1 cellular context compared by ENCODE assay signal in genomic region chr22:43110444-43110926, GRCh38.
TF ChIP-seq lines count a peak whose summit lies in the region.

Gene BIK, plus strand, starts transcription at chr22:43110750. Its CDS starts 13,273 bp downstream, at chr22:43124023.

TF ChIP-seq in K562, 482 proteins besides CTCF, POLR2A, EP300 and RAD21 (continued from another document and continues in another):
- TF ChIP-seq ZNF518B (CRISPR knock-in tag; IDR thresholded peaks at IDR 0.05) (no peak), ADNP (tag; IDR thresholded peaks at IDR 0.05) (no peak), PML (IDR thresholded peaks at IDR 0.05; ENCODE audit: low read length) (no peak), MNT (conservative IDR thresholded peaks at IDR 0.05) (0 out of 4 replicates have a peak, but pooled peaks of 1 of the 2 experiments have one; percentile 5), KDM1A (IDR thresholded peaks at IDR 0.05) (no peak), USF2 (CRISPR knock-in tag; IDR thresholded peaks at IDR 0.05) (no peak), SMAD3 (CRISPR knock-in tag; conservative IDR thresholded peaks at IDR 0.05) (no peak), CSDE1 (IDR thresholded peaks at IDR 0.05) (no peak), MAX (CRISPR knock-in tag; IDR thresholded peaks at IDR 0.05) (no peak), POLR2G (IDR thresholded peaks at IDR 0.05; ENCODE audit: low read depth, low read length) (0 out of 2 replicates have a peak, but pooled peaks have one; percentile 44), SREBF2 (CRISPR knock-in tag; IDR thresholded peaks at IDR 0.05) (no peak), FOXP1 (CRISPR knock-in tag; IDR thresholded peaks at IDR 0.05) (0 out of 2 replicates have a peak, but pooled peaks have one; percentile 32), HOMEZ (CRISPR knock-in tag; IDR thresholded peaks at IDR 0.05) (no peak), RFX5 (IDR thresholded peaks at IDR 0.05; ENCODE audit: low read depth, low read length) (no peak), FIP1L1 (IDR thresholded peaks at IDR 0.05; ENCODE audit: low read depth, low read length, poor library complexity, severe bottlenecking) (no peak), ZNF398 (CRISPR knock-in tag; IDR thresholded peaks at IDR 0.05) (no peak), ZNF23 (CRISPR knock-in tag; IDR thresholded peaks at IDR 0.05) (no peak), TEAD2 (tag; IDR thresholded peaks at IDR 0.05) (no peak), NFATC3 (IDR thresholded peaks at IDR 0.05) (no peak), KLF1 (tag; IDR thresholded peaks at IDR 0.05) (no peak), PHF8 (IDR thresholded peaks at IDR 0.05; ENCODE audit: borderline replicate concordance, low read length) (peak; percentile 30; the same call in 1 of the 2 replicates), ZBTB5 (IDR thresholded peaks at IDR 0.05) (no peak), HSF4 (CRISPR knock-in tag; IDR thresholded peaks at IDR 0.05; ENCODE audit: borderline replicate concordance) (no peak), ZNF280A (IDR thresholded peaks at IDR 0.05; ENCODE audit: low read depth, partially characterized antibody) (no peak), BHLHE40 (IDR thresholded peaks at IDR 0.05; ENCODE audit: low read length) (peak; percentile 57), CREB5 (CRISPR knock-in tag; IDR thresholded peaks at IDR 0.05) (no peak), NFE2 (IDR thresholded peaks at IDR 0.05; ENCODE audit: low read depth) (no peak), CEBPB (tag; IDR thresholded peaks at IDR 0.05) (no peak), ZBTB40 (IDR thresholded peaks at IDR 0.05) (no peak), ZBTB40 (CRISPR knock-in tag; IDR thresholded peaks at IDR 0.05) (no peak), ZNF174 (CRISPR knock-in tag; IDR thresholded peaks at IDR 0.05) (no peak)
